ENCODE assay signal across 8 cellular contexts in the genomic region with DNA sequence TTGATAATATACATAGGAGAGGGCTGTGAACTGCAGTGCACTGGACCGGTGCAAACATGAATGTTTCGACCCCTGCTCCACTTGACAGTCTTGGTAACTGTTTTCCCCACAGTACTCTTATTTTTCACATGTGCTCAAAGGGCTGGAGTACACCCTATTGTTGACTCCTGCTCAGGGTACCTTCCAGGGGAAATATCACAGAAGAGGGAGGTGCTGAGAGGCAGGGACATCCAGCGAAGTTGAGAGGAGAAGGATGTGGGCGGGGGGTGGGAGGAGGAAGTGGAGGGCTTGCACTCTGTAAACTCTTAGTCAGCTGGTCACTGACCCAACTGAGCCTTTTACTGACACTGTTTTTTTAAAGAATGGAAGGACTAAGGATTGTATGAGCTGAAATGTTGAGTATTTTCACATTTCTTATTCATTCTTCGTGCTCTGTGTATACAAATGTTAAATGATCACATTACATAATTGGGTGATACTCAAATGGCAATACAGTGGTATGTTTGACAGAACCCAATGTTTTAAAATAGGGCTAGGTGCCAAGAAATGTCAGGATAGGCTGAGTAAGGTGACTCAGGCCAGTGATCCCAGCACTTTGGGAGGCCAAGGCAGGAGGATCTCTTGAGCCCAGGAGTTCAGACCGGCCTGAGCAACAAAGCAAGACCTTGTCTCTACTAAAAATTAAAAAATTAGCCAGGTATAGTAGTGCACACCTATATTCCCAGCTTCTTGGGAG. TPM values are rescaled to one million over a fixed set of nuclear protein-coding genes. Genes with fewer than 3 reads are reported as not detected.
DNase-seq lines count a peak whose midpoint lies in the region; ATAC-seq and TF ChIP-seq lines count a peak whose summit lies in the region.

No MANE protein-coding gene starts in this region.

- no peaks in the 10 kb centered on the region for H3K9me3 ChIP-seq in lower lobe of right lung

- H3K36me3 Mint-ChIP-seq in activated T-cell treated with anti-CD3 and anti-CD28 coated beads, Interleukin-2, amount 50 U/mL, for 72 hours (ENCODE audit: insufficient read depth in 2 of 2), result peaks cover 2 to 5% of the 10 kb centered on the region in 2 donors

- peak overlapping the region; percentile 86 for H3K27ac Mint-ChIP-seq in activated T-cell treated with anti-CD3 and anti-CD28 coated beads, Interleukin-2, amount 50 U/mL, for 72 hours

- TF ChIP-seq POLR2A in GM18505 (IDR thresholded peaks at IDR 0.05; ENCODE audit: borderline replicate concordance, extremely low read depth, insufficient read depth, insufficient read length), result no peak

- no peaks in the 10 kb centered on the region for H3K27me3 ChIP-seq in lower lobe of right lung (ENCODE audit: low read depth)

- peak overlapping the region; percentile 65 for H3K27ac ChIP-seq in lower lobe of right lung

- H3K4me1 Mint-ChIP-seq in activated T-cell treated with anti-CD3 and anti-CD28 coated beads, Interleukin-2, amount 50 U/mL, for 72 hours (ENCODE audit: low read depth), result peaks cover 95% of the 10 kb centered on the region

- H3K4me1 ChIP-seq in lower lobe of right lung, result peaks cover 58% of the 10 kb centered on the region

- H3K4me3 Mint-ChIP-seq in activated T-cell treated with anti-CD3 and anti-CD28 coated beads, Interleukin-2, amount 50 U/mL, for 72 hours, result peak overlapping the region; percentile 73 to 90

- no peaks in the 10 kb centered on the region for H3K27me3 Mint-ChIP-seq in activated T-cell treated with anti-CD3 and anti-CD28 coated beads, Interleukin-2, amount 50 U/mL, for 72 hours (ENCODE audit: low read depth)

- ATAC-seq in GM18505 (IDR thresholded peaks at IDR 0.05; ENCODE audit: unreplicated experiment) (peak; percentile 48), HG03442 (IDR thresholded peaks at IDR 0.05; ENCODE audit: unreplicated experiment) (peak; percentile 35), lower lobe of right lung (peak; percentile 77 to 80), HG03139 (IDR thresholded peaks at IDR 0.05; ENCODE audit: unreplicated experiment) (no peak), GM18520 (IDR thresholded peaks at IDR 0.05; ENCODE audit: unreplicated experiment) (no peak)
- ATAC-seq in activated T-cell treated with anti-CD3 and anti-CD28 coated beads, Interleukin-2, amount 50 U/mL, for 72 hours (replicated peaks in 1 of 2), result peak; percentile 31 to 37

- intact Hi-C loops in lower lobe of right lung (cut with DNase I), result no loop called here

- H3K36me3 ChIP-seq in lower lobe of right lung, result no peaks in the 10 kb centered on the region

- no peak for DNase-seq in activated T-cell treated with anti-CD3 and anti-CD28 coated beads, Interleukin-2, amount 50 U/mL, for 72 hours
- DNase-seq in lower lobe of right lung, result no peak
- no peak for DNase-seq in stimulated activated CD4-positive, alpha-beta T cell treated with anti-CD3 and anti-CD28 coated beads, Interleukin-15, amount 100 ng/mL, for 24 hours
- DNase-seq in NCI-H748 (lab: John Stamatoyannopoulos, UW; ENCODE audit: unreplicated experiment), result no peak

- peaks cover 0 to 2% of the 10 kb centered on the region in 2 donors for H3K9me3 Mint-ChIP-seq in activated T-cell treated with anti-CD3 and anti-CD28 coated beads, Interleukin-2, amount 50 U/mL, for 72 hours

- no peak for TF ChIP-seq CTCF in lower lobe of right lung (IDR thresholded peaks at IDR 0.05)

- no peak overlapping the region for H3K4me3 ChIP-seq in lower lobe of right lung

RNA-seq across cellular contexts. Expression of gene INPP4A, which starts 10.0 kb away (rescaled TPM):
- total RNA-seq in activated T-cell treated with anti-CD3 and anti-CD28 coated beads, Interleukin-2, amount 50 U/mL, for 72 hours, result 10 to 100 TPM; 51.6 to 55.1 TPM
- 35.6 TPM for total RNA-seq in lower lobe of right lung

Comparison
In these comparisons a context has a peak if more than half of its experiments do, and no peak if none do; other contexts are left out.
1. ATAC-seq: peak in GM18505 (single experiment), HG03442 (single experiment), activated T-cell treated with anti-CD3 and anti-CD28 coated beads, Interleukin-2, amount 50 U/mL, for 72 hours (2 of 2) and lower lobe of right lung (2 of 2); none in HG03139 (single experiment) and GM18520 (single experiment).